ENCODE assay signal across 8 cellular contexts in genomic region chr1:37472281-37472680, GRCh38. TPM values are rescaled to one million over a fixed set of nuclear protein-coding genes. Genes with fewer than 3 reads are reported as not detected.
DNase-seq lines count a peak whose midpoint lies in the region; ATAC-seq and TF ChIP-seq lines count a peak whose summit lies in the region.

No MANE protein-coding gene starts in this region.

- no TSS peak for BruUV-seq in MCF 10A (replicated peaks; lab: Mats Ljungman, UMichigan)

- POLR2A ChIA-PET in MCF 10A (lab: Yijun Ruan, JAX) = interaction anchor here (0.6 to 10.2 kb wide), 10 partner anchors 7 to 1146 kb away, joined by 3 to 159 read pairs (median 6); partner anchors contain the start of genes CDCA8 and MEAF6

- peak overlapping the region; percentile 86 for H3K27ac Mint-ChIP-seq in MCF 10A (ENCODE audit: low read depth, unreplicated experiment)

- H3K36me3 ChIP-seq in muscle layer of duodenum (ENCODE audit: control insufficient read depth in 1 of 2, insufficient read depth in 2 of 2, low read length in 2 of 2) (no peaks in the 10 kb centered on the region), urinary bladder (ENCODE audit: insufficient read depth) (no peaks in the 10 kb centered on the region)

- H3K4me3 ChIP-seq in muscle layer of duodenum (ENCODE audit: low read depth in 1 of 2, low read length in 2 of 2) = no peak overlapping the region
- no peak overlapping the region for H3K4me3 ChIP-seq in urinary bladder (ENCODE audit: low read depth, low read length)

- H3K27me3 ChIP-seq in muscle layer of duodenum (ENCODE audit: low read depth, low read length) = no peaks in the 10 kb centered on the region

- H3K27me3 Mint-ChIP-seq in MCF 10A (ENCODE audit: insufficient read depth, unreplicated experiment) = no peaks in the 10 kb centered on the region

- CTCF ChIA-PET in MCF 10A (lab: Yijun Ruan, JAX) = interaction anchor here (0.6 to 10.4 kb wide), 7 partner anchors 16 to 1323 kb away, joined by 3 to 144 read pairs (median 4); partner anchors contain the start of genes CDCA8 and TRAPPC3

- no peaks in the 10 kb centered on the region for H3K9me3 ChIP-seq in muscle layer of duodenum (ENCODE audit: control insufficient read depth in 1 of 2, low read length in 2 of 2)

- H3K4me1 ChIP-seq in muscle layer of duodenum (ENCODE audit: control insufficient read depth in 1 of 2, insufficient read depth in 2 of 2, low read length in 2 of 2) (peaks cover 32 to 51% of the 10 kb centered on the region in 2 donors), urinary bladder (ENCODE audit: insufficient read depth) (no peaks in the 10 kb centered on the region)

- TF ChIP-seq CTCF in MCF 10A (IDR thresholded peaks at IDR 0.05; ENCODE audit: unreplicated experiment) = no peak

- 76% methylated on average over 7 of the region's 7 CpGs for WGBS in urinary bladder

- intact Hi-C loops in Right ventricle myocardium inferior (cut with DNase I) = loop anchor here (5.0 to 10.0 kb wide), 2 partner anchors 83 to 215 kb away; partner anchors contain the start of genes DNALI1 and SNIP1
- intact Hi-C loops in cardiac septum (cut with DNase I) = loop anchor here (5.0 kb wide), 1 partner anchor 220 kb away; the partner anchor contains the start of gene CDCA8
- intact Hi-C loops in MCF 10A (cut with micrococcal nuclease) = loop anchor here (10.0 kb wide), 3 partner anchors 63 to 333 kb away; partner anchors contain the start of genes C1orf122, GNL2 and YRDC

- H3K27ac ChIP-seq in muscle layer of duodenum (ENCODE audit: low read length) = peak overlapping the region; percentile 71
- H3K27ac ChIP-seq in urinary bladder (ENCODE audit: low read depth) = peak overlapping the region; percentile 79

- peak overlapping the region; percentile 67 for H3K4me3 Mint-ChIP-seq in MCF 10A (ENCODE audit: unreplicated experiment)

- H3K36me3 Mint-ChIP-seq in MCF 10A (ENCODE audit: insufficient read depth, unreplicated experiment) = peaks cover 24% of the 10 kb centered on the region

- H3K4me1 Mint-ChIP-seq in MCF 10A (ENCODE audit: insufficient read depth, unreplicated experiment) = peaks cover 36% of the 10 kb centered on the region

- DNase-seq in Right ventricle myocardium inferior (ENCODE audit: missing footprints) (peak; percentile 51), cardiac septum (ENCODE audit: low spot score) (no peak), MCF 10A (ENCODE audit: unreplicated experiment) (peak; percentile 16), AG08396 (ENCODE audit: low spot score) (no peak)
- DNase-seq in activated effector memory CD4-positive, alpha-beta T cell treated with anti-CD3 and anti-CD28 coated beads, Interleukin-2, amount 50 U/mL, for 16 hours = no peak

- ATAC-seq in Right ventricle myocardium inferior (no peak), HG02759 (IDR thresholded peaks at IDR 0.05; ENCODE audit: unreplicated experiment) (no peak)

- no peaks in the 10 kb centered on the region for H3K9me3 Mint-ChIP-seq in MCF 10A (ENCODE audit: unreplicated experiment)

RNA-seq across cellular contexts. Expression of gene ZC3H12A, which starts 2.1 kb away (rescaled TPM):
- 4.3 TPM for total RNA-seq in Right ventricle myocardium inferior
- total RNA-seq in cardiac septum = 3.3 TPM
- 37.2 and 51.4 TPM in 2 replicates for total RNA-seq in MCF 10A (2022)
- 4.2 TPM for total RNA-seq in urinary bladder
- polyA plus RNA-seq in urinary bladder = 10.9 TPM

RNA-seq across cellular contexts. Expression of gene MEAF6, which starts 42.3 kb away (rescaled TPM):
- total RNA-seq in Right ventricle myocardium inferior (35.9 TPM), cardiac septum (40.1 TPM), MCF 10A (2022) (71.3 and 72.0 TPM in 2 replicates), urinary bladder (62.5 TPM)
- polyA plus RNA-seq in urinary bladder = 65.5 TPM

Comparison
In these comparisons a context has a peak if more than half of its experiments do, and no peak if none do; other contexts are left out.
1. DNase-seq: peak in Right ventricle myocardium inferior (single experiment) and MCF 10A (single experiment); none in cardiac septum (single experiment), activated effector memory CD4-positive, alpha-beta T cell treated with anti-CD3 and anti-CD28 coated beads, Interleukin-2, amount 50 U/mL, for 16 hours (single experiment) and AG08396 (single experiment).